ENCODE assay signal across 8 cellular contexts in the genomic region with DNA sequence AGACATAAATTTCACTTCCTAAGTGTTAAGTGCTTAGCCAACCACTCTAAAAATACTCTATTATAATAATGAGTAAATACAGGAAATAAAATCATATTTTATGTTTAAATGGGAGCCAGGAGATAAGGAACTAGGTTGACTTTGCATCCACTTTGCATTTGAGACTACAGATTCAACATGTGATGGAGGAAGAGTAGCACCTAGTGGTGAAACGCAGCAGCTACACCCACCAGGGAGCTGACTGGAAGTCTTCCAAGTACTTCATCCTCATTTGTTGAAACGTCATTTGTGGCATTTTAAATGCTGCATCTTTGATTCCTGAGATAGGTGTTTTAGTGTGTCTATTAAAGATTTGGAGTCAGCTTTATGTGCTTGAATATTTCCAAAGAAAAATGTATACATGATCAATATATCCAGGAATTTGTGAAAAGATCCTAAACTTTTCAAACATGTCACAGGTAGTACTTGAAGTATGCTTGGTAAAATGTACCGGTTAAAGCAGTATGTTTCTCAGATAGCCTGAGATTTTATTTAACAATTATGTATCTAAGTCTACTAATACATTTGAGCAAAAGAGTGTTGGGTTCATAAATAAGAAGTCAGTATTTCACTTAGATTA. TPM values are rescaled to one million over a fixed set of nuclear protein-coding genes. Genes with fewer than 3 reads are reported as not detected.
DNase-seq lines count a peak whose midpoint lies in the region; ATAC-seq lines count a peak whose summit lies in the region.

No MANE protein-coding gene starts in this region.

- DNase-seq in AML-193 (lab: John Stamatoyannopoulos, UW) (peak; percentile 79 to 88), NCI-H2227 (lab: John Stamatoyannopoulos, UW; ENCODE audit: unreplicated experiment) (peak; percentile 60), cerebellar cortex (ENCODE audit: low spot score) (peak; percentile 82), left lobe of liver (ENCODE audit: low spot score) (peak; percentile 58)
- DNase-seq in activated CD4-positive, CD25-positive, alpha-beta regulatory T cell treated with anti-CD3 and anti-CD28 coated beads, Interleukin-2, amount 50 U/mL, for 16 hours (ENCODE audit: low read depth, low spot score): peak; percentile 39
- peak; percentile 15 to 51 (median 47) for DNase-seq in stimulated activated CD4-positive, alpha-beta T cell treated with anti-CD3 and anti-CD28 coated beads, TNF-alpha, amount 100 ng/mL, for 4 hours (ENCODE audit: low read depth in 3 of 3)

- ATAC-seq in GM19023 (IDR thresholded peaks at IDR 0.05; ENCODE audit: unreplicated experiment): peak; percentile 96
- ATAC-seq in HG03108 (IDR thresholded peaks at IDR 0.05; ENCODE audit: unreplicated experiment): peak; percentile 82
- peak; percentile 95 for ATAC-seq in left lobe of liver

RNA-seq across cellular contexts. Expression of a gene that starts 17.4 kb away (rescaled TPM):
- 3.7 TPM for total RNA-seq in left lobe of liver

RNA-seq across cellular contexts. Expression of a gene that starts 44.7 kb away (rescaled TPM):
- not detected for total RNA-seq in left lobe of liver

Comparison
In these comparisons a context has a peak if more than half of its experiments do, and no peak if none do; other contexts are left out.
1. Peak in every context shown above with its lines: DNase-seq and ATAC-seq.